ENCODE assay signal across 8 cellular contexts in genomic region chr1:61043010-61043820, GRCh38. TPM values are rescaled to one million over a fixed set of nuclear protein-coding genes. Genes with fewer than 3 reads are reported as not detected.
DNase-seq lines count a peak whose midpoint lies in the region; ATAC-seq and TF ChIP-seq lines count a peak whose summit lies in the region.

No MANE protein-coding gene starts in this region.

- no peak for TF ChIP-seq POLR2A in right lobe of liver (IDR thresholded peaks at IDR 0.05)

- peak overlapping the region in 1 of 3 experiments; percentile 41; a peak in 1 of 7 replicates for H3K27ac Mint-ChIP-seq in H9
- H3K27ac Mint-ChIP-seq in activated CD4-positive, alpha-beta memory T cell treated with anti-CD3 and anti-CD28 coated beads for 36 hours, result no peak overlapping the region

- H3K9me3 ChIP-seq in H9 (ENCODE audit: control insufficient read depth, low read depth, low read length), result no peaks in the 10 kb centered on the region
- no peaks in the 10 kb centered on the region for H3K9me3 ChIP-seq in right lobe of liver

- H3K36me3 Mint-ChIP-seq in H9 (ENCODE audit: insufficient read depth in 1 of 3, low read depth in 3 of 3), result no peaks in the 10 kb centered on the region
- no peaks in the 10 kb centered on the region for H3K36me3 Mint-ChIP-seq in activated CD4-positive, alpha-beta memory T cell treated with anti-CD3 and anti-CD28 coated beads for 36 hours

- peaks cover 6 to 10% of the 10 kb centered on the region in 2 experiments for H3K4me1 Mint-ChIP-seq in H9
- H3K4me1 Mint-ChIP-seq in activated CD4-positive, alpha-beta memory T cell treated with anti-CD3 and anti-CD28 coated beads for 36 hours (ENCODE audit: low read depth), result peaks cover 5% of the 10 kb centered on the region

- H3K4me1 ChIP-seq in H9 (ENCODE audit: insufficient read depth, low read length) (no peaks in the 10 kb centered on the region; the same call in 1 of the 2 replicates), right lobe of liver (peaks cover 0 to 7% (median 2%) of the 10 kb centered on the region in 4 donors)

- H3K4me3 Mint-ChIP-seq in H9, result peak overlapping the region; percentile 68 to 74
- H3K4me3 Mint-ChIP-seq in activated CD4-positive, alpha-beta memory T cell treated with anti-CD3 and anti-CD28 coated beads for 36 hours, result peak overlapping the region; percentile 68

- no peaks in the 10 kb centered on the region for H3K9me3 Mint-ChIP-seq in H9
- H3K9me3 Mint-ChIP-seq in activated CD4-positive, alpha-beta memory T cell treated with anti-CD3 and anti-CD28 coated beads for 36 hours, result no peaks in the 10 kb centered on the region

- H2BK15ac ChIP-seq in H9 (ENCODE audit: low read depth, low read length), result no peak overlapping the region

- peak overlapping the region; percentile 92 for H3K14ac ChIP-seq in H9 (ENCODE audit: insufficient read depth, low read length)

- H3K9ac ChIP-seq in H9 (ENCODE audit: extremely low read depth, insufficient read length, low read length), result peak overlapping the region; percentile 31

- H2BK20ac ChIP-seq in H9 (ENCODE audit: low read depth, low read length, poor library complexity, severe bottlenecking), result no peak overlapping the region

- no peak overlapping the region for H3K4ac ChIP-seq in H9 (ENCODE audit: low read depth, low read length)

- H3K79me1 ChIP-seq in H9 (ENCODE audit: insufficient read depth, low read depth, low read length, poor library complexity, severe bottlenecking), result no peaks in the 10 kb centered on the region

- H2AFZ ChIP-seq in H9 (ENCODE audit: low read length), result no peak overlapping the region

- H3K27me3 ChIP-seq in H9 (ENCODE audit: insufficient read depth, low read length) (peaks cover 3% of the 10 kb centered on the region; the same call in 1 of the 2 replicates), right lobe of liver (no peaks in the 10 kb centered on the region)

- intact Hi-C loops in activated CD4-positive, alpha-beta memory T cell treated with anti-CD3 and anti-CD28 coated beads for 36 hours (cut with micrococcal nuclease), result loop anchor here (1.0 to 5.0 kb wide), 5 partner anchors 64 to 1066 kb away; no protein-coding TSS in a partner anchor
- intact Hi-C loops in right lobe of liver (cut with DNase I), result loop anchor here in 1 of 2 donors (10.0 kb wide), 3 partner anchors 412 to 888 kb away; no protein-coding TSS in a partner anchor

- H2AK5ac ChIP-seq in H9 (ENCODE audit: insufficient read length, low read length), result no peak overlapping the region

- no peak overlapping the region for H4K8ac ChIP-seq in H9 (replicated peaks; ENCODE audit: insufficient read length, low read depth, low read length)

- H3T11ph ChIP-seq in H9 (ENCODE audit: low read length), result no peak overlapping the region

- H3K18ac ChIP-seq in H9 (ENCODE audit: insufficient read length, low read depth, low read length), result peak overlapping the region; percentile 65

- H4K91ac ChIP-seq in H9 (ENCODE audit: insufficient read length, low read depth, low read length), result no peak overlapping the region

- H3K56ac ChIP-seq in H9 (ENCODE audit: insufficient read length, low read depth, low read length), result no peak overlapping the region

- CTCF ChIA-PET in activated CD4-positive, alpha-beta memory T cell treated with anti-CD3 and anti-CD28 coated beads for 36 hours (lab: Charles Lee), result interaction anchor here (0.6 to 2.7 kb wide), 38 partner anchors 8 to 1072 kb away, joined by 3 to 29 read pairs (median 4); no protein-coding TSS in a partner anchor

- H3K79me2 ChIP-seq in H9 (ENCODE audit: insufficient read depth, low read length), result no peaks in the 10 kb centered on the region

- H2BK120ac ChIP-seq in H9 (ENCODE audit: low read depth, low read length, poor library complexity, severe bottlenecking), result no peak overlapping the region

- POLR2A ChIA-PET in activated CD4-positive, alpha-beta memory T cell treated with anti-CD3 and anti-CD28 coated beads for 36 hours (lab: Charles Lee), result interaction anchor here (0.7 kb wide), 1 partner anchor 114 kb away, joined by 3 read pairs; no protein-coding TSS in a partner anchor

- H3K23me2 ChIP-seq in H9 (ENCODE audit: insufficient read length, low read depth, low read length, poor library complexity, severe bottlenecking), result peaks cover 4% of the 10 kb centered on the region

- peak; percentile 98 to 99 (median 99) for ATAC-seq in right lobe of liver

- no peaks in the 10 kb centered on the region for H3K36me3 ChIP-seq in right lobe of liver

- H4K20me1 ChIP-seq in H9 (ENCODE audit: control insufficient read depth, insufficient read depth, insufficient read length), result no peaks in the 10 kb centered on the region

- peak; percentile 86 for DNase-seq in D341Med (ENCODE audit: low spot score)
- peak; percentile 88 for DNase-seq in H9
- DNase-seq in NCI-H2171 (lab: John Stamatoyannopoulos, UW), result peak; percentile 67
- DNase-seq in activated CD4-positive, alpha-beta memory T cell treated with anti-CD3 and anti-CD28 coated beads for 36 hours, result peak; percentile 90
- peak; percentile 61 to 81 for DNase-seq in dermis microvascular lymphatic vessel endothelial cell (ENCODE audit: low read depth in 2 of 2)
- DNase-seq in right lobe of liver, result peak; percentile 92 to 93 (median 92)
- peak; percentile 89 to 91 for DNase-seq in stimulated activated CD4-positive, alpha-beta T cell treated with anti-CD3 and anti-CD28 coated beads, Interleukin-2, amount 100 ng/mL, for 48 hours
- DNase-seq in T1000 (lab: John Stamatoyannopoulos, UW), result no peak

- WGBS in H9 (ENCODE audit: extremely low coverage, insufficient read length, low lambda C conversion rate), result no CpG with 5 or more reads among the region's 85 CpGs
- WGBS in right lobe of liver (ENCODE audit: insufficient coverage, low coverage, low lambda C conversion rate, missing lambda C conversion rate), result 17% methylated on average over 5 of the region's 85 CpGs

- peak overlapping the region; percentile 51 to 62 (median 51) for H3K4me3 ChIP-seq in right lobe of liver

- H3K27ac ChIP-seq in H9 (ENCODE audit: insufficient read length, low read depth, low read length), result no peak overlapping the region
- H3K27ac ChIP-seq in right lobe of liver, result peak overlapping the region; percentile 18 to 45 (median 20)

- peaks cover 47% of the 10 kb centered on the region for H3K27me3 Mint-ChIP-seq in H9 (ENCODE audit: low read depth)
- H3K27me3 Mint-ChIP-seq in activated CD4-positive, alpha-beta memory T cell treated with anti-CD3 and anti-CD28 coated beads for 36 hours, result peaks cover 27% of the 10 kb centered on the region

- H4K5ac ChIP-seq in H9 (ENCODE audit: insufficient read length, low read depth, low read length), result no peak overlapping the region

- H3K4me2 ChIP-seq in H9 (ENCODE audit: insufficient read depth, insufficient read length, low read length), result peak overlapping the region; percentile 38

- no peak overlapping the region for H2BK5ac ChIP-seq in H9 (ENCODE audit: insufficient read length, low read length)

- TF ChIP-seq CTCF in H9 (conservative IDR thresholded peaks at IDR 0.05) (peak; percentile 96), right lobe of liver (IDR thresholded peaks at IDR 0.05) (peak; percentile 90 to 93 (median 92))

- peak overlapping the region; percentile 22 for H2BK12ac ChIP-seq in H9 (ENCODE audit: insufficient read length, low read depth, low read length)

- H3K23ac ChIP-seq in H9 (ENCODE audit: insufficient read length, low read depth, low read length), result no peak overlapping the region

RNA-seq across cellular contexts. Expression of gene NFIA, which starts 39.1 kb away (rescaled TPM):
- total RNA-seq in H9 (2021), result 0.35 and 0.70 TPM in 2 replicates
- total RNA-seq in activated CD4-positive, alpha-beta memory T cell treated with anti-CD3 and anti-CD28 coated beads for 36 hours, result 1 to 10 TPM; 5.3 to 7.1 TPM
- total RNA-seq in dermis microvascular lymphatic vessel endothelial cell, result 9.6 and 20.7 TPM in 2 replicates
- 10 to 100 TPM; 36.7 to 97.2 (median 57.9) TPM for total RNA-seq in right lobe of liver
